17 cellular contexts compared by ENCODE assay signal in genomic region chr10:110775022-110775379, GRCh38.
DNase-seq lines count a peak whose midpoint lies in the region; ATAC-seq and TF ChIP-seq lines count a peak whose summit lies in the region.
"Had no signal": no experiment of that assay in that cellular context is flagged by ENCODE, and none has a peak within 500 bp of the region (broad histone marks: within the 10 kb centered on the region; RNA-seq: fewer than 3 reads in every experiment).

No MANE protein-coding gene starts in this region.

- peak overlapping the region; percentile 34 to 72 for H3K4me3 Mint-ChIP-seq in stimulated activated naive CD8-positive, alpha-beta T cell treated with anti-CD3 and anti-CD28 coated beads, Interleukin-15, amount 100 ng/mL, for 72 hours
- H3K4me3 Mint-ChIP-seq: dendritic cell treated with granulocyte-macrophage colony-stimulating factor and Interleukin-4, amounts not matched to agents 40 ng/mL and 50 ng/mL, for 4 days; neural crest cell had no signal

- TF ChIP-seq CTCF in heart right ventricle (IDR thresholded peaks at IDR 0.05) (no peak), RWPE1 (conservative IDR thresholded peaks at IDR 0.05; ENCODE audit: low read depth) (no peak), upper lobe of right lung (IDR thresholded peaks at IDR 0.05) (no peak)

- H3K27me3 ChIP-seq in heart right ventricle (no peaks in the 10 kb centered on the region), upper lobe of right lung (peaks cover 4% of the 10 kb centered on the region)

- H3K9me3 ChIP-seq in heart right ventricle (no peaks in the 10 kb centered on the region), upper lobe of right lung (no peaks in the 10 kb centered on the region)

- H3K36me3 ChIP-seq in heart right ventricle (no peaks in the 10 kb centered on the region), upper lobe of right lung (no peaks in the 10 kb centered on the region)

- DNase-seq in heart right ventricle (no peak), left cardiac atrium (no peak), RWPE1 (ENCODE audit: low spot score) (peak; percentile 71), upper lobe of right lung (no peak), NCI-H748 treated with DMSO at 0.1 percent for 48 hours (lab: John Stamatoyannopoulos, UW) (no peak), T-helper 2 cell (no peak)
- no peak for DNase-seq in stimulated activated naive CD8-positive, alpha-beta T cell treated with anti-CD3 and anti-CD28 coated beads, Interleukin-15, amount 100 ng/mL, for 72 hours
- DNase-seq: AML-193, aorta, Kasumi-1, NCI-H146, NCI-H446 treated with DMSO at 0.1 percent for 48 hours, retina had no signal

- peaks cover 5 to 15% of the 10 kb centered on the region in 2 donors for H3K9me3 Mint-ChIP-seq in stimulated activated naive CD8-positive, alpha-beta T cell treated with anti-CD3 and anti-CD28 coated beads, Interleukin-15, amount 100 ng/mL, for 72 hours
- H3K9me3 Mint-ChIP-seq: dendritic cell treated with granulocyte-macrophage colony-stimulating factor and Interleukin-4, amounts not matched to agents 40 ng/mL and 50 ng/mL, for 4 days; neural crest cell had no signal

- peak overlapping the region; percentile 98 to 99 for H3K27ac Mint-ChIP-seq in stimulated activated naive CD8-positive, alpha-beta T cell treated with anti-CD3 and anti-CD28 coated beads, Interleukin-15, amount 100 ng/mL, for 72 hours
- H3K27ac Mint-ChIP-seq: dendritic cell treated with granulocyte-macrophage colony-stimulating factor and Interleukin-4, amounts not matched to agents 40 ng/mL and 50 ng/mL, for 4 days had no signal

- peaks cover 86% of the 10 kb centered on the region for H3K4me1 Mint-ChIP-seq in stimulated activated naive CD8-positive, alpha-beta T cell treated with anti-CD3 and anti-CD28 coated beads, Interleukin-15, amount 100 ng/mL, for 72 hours
- H3K4me1 Mint-ChIP-seq: neural crest cell had no signal

- 80 to 84% methylated on average over 4 of the region's 4 CpGs for WGBS in heart right ventricle, 2 donors

- intact Hi-C loops in heart right ventricle (cut with DNase I) (loop anchor here in 1 of 10 donors (10.0 kb wide), 1 partner anchor 130 kb away; the partner anchor contains the start of gene RBM20), left cardiac atrium (cut with DNase I) (no loop called here), upper lobe of right lung (cut with DNase I) (no loop called here)

- H3K4me1 ChIP-seq in heart right ventricle (peaks cover 4 to 90% (median 37%) of the 10 kb centered on the region in 9 donors), upper lobe of right lung (no peaks in the 10 kb centered on the region)

- CTCF ChIA-PET in RWPE1 (lab: Yijun Ruan, JAX): interaction anchor here (0.6 kb wide), 1 partner anchor 1222 kb away, joined by 4 read pairs; no protein-coding TSS in a partner anchor

- no peaks in the 10 kb centered on the region for H3K27me3 Mint-ChIP-seq in stimulated activated naive CD8-positive, alpha-beta T cell treated with anti-CD3 and anti-CD28 coated beads, Interleukin-15, amount 100 ng/mL, for 72 hours

- no peak overlapping the region for H3K4me3 ChIP-seq in heart right ventricle
- H3K4me3 ChIP-seq in upper lobe of right lung: no peak overlapping the region
- H3K4me3 ChIP-seq: lung had no signal

- POLR2A ChIA-PET in RWPE1 (lab: Yijun Ruan, JAX; ENCODE audit: low non-redundant PET): no interaction called here

- no peak for ATAC-seq in heart right ventricle
- no peak for ATAC-seq in left cardiac atrium
- peak; percentile 74 for ATAC-seq in esophagus mucosa
- ATAC-seq in stimulated activated naive CD8-positive, alpha-beta T cell treated with anti-CD3 and anti-CD28 coated beads, Interleukin-15, amount 100 ng/mL, for 72 hours: no peak
- no peak for ATAC-seq in upper lobe of right lung

- peak overlapping the region; percentile 3 to 68 (median 49) for H3K27ac ChIP-seq in heart right ventricle
- H3K27ac ChIP-seq in RWPE1: no peak overlapping the region
- H3K27ac ChIP-seq in upper lobe of right lung: no peak overlapping the region

Comparison
In these comparisons a context has a peak if more than half of its experiments do, and no peak if none do; other contexts are left out.
1. H3K27ac ChIP-seq: peak in heart right ventricle (10 of 10); none in RWPE1 (single experiment) and upper lobe of right lung (single experiment).